ENCODE assay signal across 1 cellular context in genomic region chr2:152613235-152613634, GRCh38.
TF ChIP-seq lines count a peak whose summit lies in the region.

No MANE protein-coding gene starts in this region.

TF ChIP-seq in GM12878, 131 proteins besides CTCF, POLR2A, EP300 and RAD21 (continued from another document):
- TF ChIP-seq, protein P1, sequence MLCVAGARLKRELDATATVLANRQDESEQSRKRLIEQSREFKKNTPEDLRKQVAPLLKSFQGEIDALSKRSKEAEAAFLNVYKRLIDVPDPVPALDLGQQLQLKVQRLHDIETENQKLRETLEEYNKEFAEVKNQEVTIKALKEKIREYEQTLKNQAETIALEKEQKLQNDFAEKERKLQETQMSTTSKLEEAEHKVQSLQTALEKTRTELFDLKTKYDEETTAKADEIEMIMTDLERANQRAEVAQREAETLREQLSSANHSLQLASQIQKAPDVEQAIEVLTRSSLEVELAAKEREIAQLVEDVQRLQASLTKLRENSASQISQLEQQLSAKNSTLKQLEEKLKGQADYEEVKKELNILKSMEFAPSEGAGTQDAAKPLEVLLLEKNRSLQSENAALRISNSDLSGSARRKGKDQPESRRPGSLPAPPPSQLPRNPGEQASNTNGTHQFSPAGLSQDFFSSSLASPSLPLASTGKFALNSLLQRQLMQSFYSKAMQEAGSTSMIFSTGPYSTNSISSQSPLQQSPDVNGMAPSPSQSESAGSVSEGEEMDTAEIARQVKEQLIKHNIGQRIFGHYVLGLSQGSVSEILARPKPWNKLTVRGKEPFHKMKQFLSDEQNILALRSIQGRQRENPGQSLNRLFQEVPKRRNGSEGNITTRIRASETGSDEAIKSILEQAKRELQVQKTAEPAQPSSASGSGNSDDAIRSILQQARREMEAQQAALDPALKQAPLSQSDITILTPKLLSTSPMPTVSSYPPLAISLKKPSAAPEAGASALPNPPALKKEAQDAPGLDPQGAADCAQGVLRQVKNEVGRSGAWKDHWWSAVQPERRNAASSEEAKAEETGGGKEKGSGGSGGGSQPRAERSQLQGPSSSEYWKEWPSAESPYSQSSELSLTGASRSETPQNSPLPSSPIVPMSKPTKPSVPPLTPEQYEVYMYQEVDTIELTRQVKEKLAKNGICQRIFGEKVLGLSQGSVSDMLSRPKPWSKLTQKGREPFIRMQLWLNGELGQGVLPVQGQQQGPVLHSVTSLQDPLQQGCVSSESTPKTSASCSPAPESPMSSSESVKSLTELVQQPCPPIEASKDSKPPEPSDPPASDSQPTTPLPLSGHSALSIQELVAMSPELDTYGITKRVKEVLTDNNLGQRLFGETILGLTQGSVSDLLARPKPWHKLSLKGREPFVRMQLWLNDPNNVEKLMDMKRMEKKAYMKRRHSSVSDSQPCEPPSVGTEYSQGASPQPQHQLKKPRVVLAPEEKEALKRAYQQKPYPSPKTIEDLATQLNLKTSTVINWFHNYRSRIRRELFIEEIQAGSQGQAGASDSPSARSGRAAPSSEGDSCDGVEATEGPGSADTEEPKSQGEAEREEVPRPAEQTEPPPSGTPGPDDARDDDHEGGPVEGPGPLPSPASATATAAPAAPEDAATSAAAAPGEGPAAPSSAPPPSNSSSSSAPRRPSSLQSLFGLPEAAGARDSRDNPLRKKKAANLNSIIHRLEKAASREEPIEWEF (IDR thresholded peaks at IDR 0.05; ENCODE audit: insufficient replicate concordance, low read depth, low read length) = no peak
- TF ChIP-seq NFIC (IDR thresholded peaks at IDR 0.05; ENCODE audit: low read depth, low read length) (peak; percentile 62), MEF2A (IDR thresholded peaks at IDR 0.05; ENCODE audit: insufficient read depth, low read depth, low read length) (peak; percentile 24; the same call in 1 of the 2 replicates)
